Comparison of ENCODE assay signal across 8 cellular contexts in genomic region chr6:35603326-35604202, GRCh38.
DNase-seq lines count a peak whose midpoint lies in the region; ATAC-seq and TF ChIP-seq lines count a peak whose summit lies in the region.
"Had no signal": no experiment of that assay in that cellular context is flagged by ENCODE, and none has a peak within 500 bp of the region (broad histone marks: within the 10 kb centered on the region; RNA-seq: fewer than 3 reads in every experiment).

No MANE protein-coding gene starts in this region.

- H3K27me3 Mint-ChIP-seq in IgD-negative memory B cell, result no peaks in the 10 kb centered on the region

- no peak for TF ChIP-seq POLR2A in suprapubic skin (IDR thresholded peaks at IDR 0.05)

- TF ChIP-seq EP300 in suprapubic skin (IDR thresholded peaks at IDR 0.05), result no peak

- no peaks in the 10 kb centered on the region for H3K27me3 ChIP-seq in layer of hippocampus (ENCODE audit: control insufficient read depth, insufficient read depth, low read length)
- H3K27me3 ChIP-seq in suprapubic skin, result no peaks in the 10 kb centered on the region

- peaks cover 36 to 42% (median 41%) of the 10 kb centered on the region in 3 donors for H3K4me1 Mint-ChIP-seq in IgD-negative memory B cell

- peak overlapping the region in 2 of 3 donors; percentile 57 to 93 for H3K27ac Mint-ChIP-seq in IgD-negative memory B cell

- DNase-seq in suprapubic skin (ENCODE audit: low spot score in 2 of 2), result no peak
- DNase-seq in GM13977 (ENCODE audit: low spot score), result no peak

- no peaks in the 10 kb centered on the region for H3K9me3 ChIP-seq in suprapubic skin
- H3K9me3 ChIP-seq: HAP-1 had no signal

- ATAC-seq in HG02938 (IDR thresholded peaks at IDR 0.05; ENCODE audit: unreplicated experiment) (no peak), GM21717 (IDR thresholded peaks at IDR 0.05; ENCODE audit: unreplicated experiment) (no peak)

- peak overlapping the region in 2 of 4 donors; percentile 57 to 69 for H3K4me3 Mint-ChIP-seq in IgD-negative memory B cell

- in situ Hi-C loops in GM13977 (cut with MboI; ENCODE audit: low pct_unique_long_range_greater_than_20kb, low sequenced_read_pairs, unreplicated experiment), result no loop called here

- H3K4me1 ChIP-seq in suprapubic skin, result peaks cover 84% of the 10 kb centered on the region

- TF ChIP-seq CTCF in suprapubic skin (IDR thresholded peaks at IDR 0.05) (no peak), GM13977 (IDR thresholded peaks at IDR 0.05; ENCODE audit: extremely low read depth, insufficient read depth, missing control alignments) (no peak)

- no peak overlapping the region for H3K4me3 ChIP-seq in suprapubic skin
- H3K4me3 ChIP-seq: HAP-1 had no signal

- H3K9me3 Mint-ChIP-seq in IgD-negative memory B cell, result no peaks in the 10 kb centered on the region

- H3K36me3 ChIP-seq in suprapubic skin, result peaks cover 14% of the 10 kb centered on the region

- H3K27ac ChIP-seq in angular gyrus (ENCODE audit: low read depth, low read length), result peak overlapping the region; percentile 98
- H3K27ac ChIP-seq in layer of hippocampus (ENCODE audit: low read depth, low read length), result peak overlapping the region; percentile 92
- H3K27ac ChIP-seq in suprapubic skin, result peak overlapping the region; percentile 99

- peaks cover 8% of the 10 kb centered on the region for H3K36me3 Mint-ChIP-seq in IgD-negative memory B cell

- 86% methylated on average over 9 of the region's 9 CpGs for WGBS in suprapubic skin
